In genomic region chr10:68828833-68829232, GRCh38 we compare ENCODE assay signal across 10 cellular contexts. TPM values are rescaled to one million over a fixed set of nuclear protein-coding genes. Genes with fewer than 3 reads are reported as not detected.
A peak's percentile ranks its signal among the peaks of the same experiment; 100 is the strongest.
DNase-seq lines count a peak whose midpoint lies in the region; TF ChIP-seq lines count a peak whose summit lies in the region.
"Had no signal": no experiment of that assay in that cellular context is flagged by ENCODE, and none has a peak within 500 bp of the region (broad histone marks: within the 10 kb centered on the region; RNA-seq: fewer than 3 reads in every experiment).

No MANE protein-coding gene starts in this region.

- H2AFZ ChIP-seq in OCI-LY7 (ENCODE audit: low read length), result peak overlapping the region; percentile 62; the same call in 1 of the 2 replicates

- H3K4me3 ChIP-seq in OCI-LY7 (ENCODE audit: low read depth, low read length, poor library complexity, severe bottlenecking) (peak overlapping the region; percentile 66), iPS-18a (ENCODE audit: low read length) (peak overlapping the region; percentile 54)

- no peak for DNase-seq in activated naive CD4-positive, alpha-beta T cell treated with anti-CD3 and anti-CD28 coated beads for 36 hours
- DNase-seq in activated naive CD4-positive, alpha-beta T cell treated with Interleukin-2 at 50 U/mL for 16 hours, result no peak
- DNase-seq in OCI-LY7 (ENCODE audit: low spot score) (no peak), NCI-H187 (lab: John Stamatoyannopoulos, UW) (no peak), hepatic stellate cell (ENCODE audit: low spot score) (no peak), cerebellar cortex (ENCODE audit: low spot score) (no peak)
- DNase-seq: colonic mucosa had no signal

- H3K27me3 Mint-ChIP-seq in activated naive CD4-positive, alpha-beta T cell treated with anti-CD3 and anti-CD28 coated beads for 36 hours (ENCODE audit: low read depth), result peaks cover 2% of the 10 kb centered on the region

- H3K79me2 ChIP-seq in OCI-LY7 (ENCODE audit: insufficient read depth, low read depth, low read length), result no peaks in the 10 kb centered on the region

- no peaks in the 10 kb centered on the region for H3K9me3 ChIP-seq in OCI-LY7 (ENCODE audit: low read length)
- no peaks in the 10 kb centered on the region for H3K9me3 ChIP-seq in iPS-18a (ENCODE audit: control insufficient read depth, low read depth, low read length)
- H3K9me3 ChIP-seq: colonic mucosa had no signal

- H3K4me1 ChIP-seq in OCI-LY7 (ENCODE audit: insufficient read depth, low read length, poor library complexity, severe bottlenecking) (peaks cover 9% of the 10 kb centered on the region), iPS-18a (ENCODE audit: control insufficient read depth, low read depth, low read length) (peaks cover 4% of the 10 kb centered on the region)
- H3K4me1 ChIP-seq: colonic mucosa had no signal

- H4K20me1 ChIP-seq in OCI-LY7 (ENCODE audit: insufficient read depth, low read length), result no peaks in the 10 kb centered on the region

- POLR2A ChIA-PET in OCI-LY7 (lab: Charles Lee), result interaction anchor here (0.6 kb wide), 1 partner anchor 16 kb away, joined by 3 read pairs; no protein-coding TSS in a partner anchor

- BruUV-seq in OCI-LY7 (replicated peaks; lab: Mats Ljungman, UMichigan), result TSS peak; percentile 65

- H3K9me3 Mint-ChIP-seq in activated naive CD4-positive, alpha-beta T cell treated with anti-CD3 and anti-CD28 coated beads for 36 hours, result no peaks in the 10 kb centered on the region

- no peak overlapping the region for H3K27ac ChIP-seq in OCI-LY7 (ENCODE audit: low read depth, low read length, poor library complexity, severe bottlenecking)
- H3K27ac ChIP-seq in iPS-18a (ENCODE audit: low read length), result no peak overlapping the region
- H3K27ac ChIP-seq in temporal lobe (ENCODE audit: low read depth, low read length), result peak overlapping the region; percentile 13
- H3K27ac ChIP-seq: colonic mucosa had no signal

- no peak overlapping the region for H3K9ac ChIP-seq in iPS-18a (ENCODE audit: low read length)

- peak overlapping the region; percentile 69 for H3K4me2 ChIP-seq in OCI-LY7 (ENCODE audit: low read length)

- no peaks in the 10 kb centered on the region for H3K9me2 ChIP-seq in OCI-LY7 (ENCODE audit: insufficient read depth, low read length)

- H3K27ac Mint-ChIP-seq in activated naive CD4-positive, alpha-beta T cell treated with anti-CD3 and anti-CD28 coated beads for 36 hours, result no peak overlapping the region

- H3K36me3 ChIP-seq in OCI-LY7 (ENCODE audit: insufficient read depth, low read length) (no peaks in the 10 kb centered on the region), iPS-18a (ENCODE audit: control insufficient read depth, low read depth, low read length) (no peaks in the 10 kb centered on the region)
- H3K36me3 ChIP-seq: colonic mucosa had no signal

- peaks cover 25% of the 10 kb centered on the region for H3K27me3 ChIP-seq in iPS-18a (ENCODE audit: control insufficient read depth, insufficient read depth, low read length)
- H3K27me3 ChIP-seq: colonic mucosa had no signal

- H3K36me3 Mint-ChIP-seq in activated naive CD4-positive, alpha-beta T cell treated with anti-CD3 and anti-CD28 coated beads for 36 hours (ENCODE audit: low read depth), result no peaks in the 10 kb centered on the region

- CTCF ChIA-PET in activated naive CD4-positive, alpha-beta T cell treated with anti-CD3 and anti-CD28 coated beads for 36 hours (lab: Charles Lee), result interaction anchor here (1.1 kb wide), 1 partner anchor 69 kb away, joined by 3 read pairs; no protein-coding TSS in a partner anchor
- CTCF ChIA-PET in OCI-LY7 (lab: Charles Lee; ENCODE audit: unreplicated experiment), result interaction anchor here (1.2 kb wide), 1 partner anchor 278 kb away, joined by 3 read pairs; no protein-coding TSS in a partner anchor

- H3K4me1 Mint-ChIP-seq in activated naive CD4-positive, alpha-beta T cell treated with anti-CD3 and anti-CD28 coated beads for 36 hours (ENCODE audit: low read depth), result peaks cover 13% of the 10 kb centered on the region

- TF ChIP-seq CTCF in OCI-LY7 (conservative IDR thresholded peaks at IDR 0.05; ENCODE audit: low read length), result no peak

- peak overlapping the region; percentile 49 for H3K4me3 Mint-ChIP-seq in activated naive CD4-positive, alpha-beta T cell treated with anti-CD3 and anti-CD28 coated beads for 36 hours

- intact Hi-C loops in activated naive CD4-positive, alpha-beta T cell treated with anti-CD3 and anti-CD28 coated beads for 36 hours (cut with micrococcal nuclease), result loop anchor here (5.0 to 10.0 kb wide), 4 partner anchors 107 to 296 kb away; partner anchors contain the start of genes CCAR1 and VPS26A
- intact Hi-C loops in OCI-LY7 (cut with micrococcal nuclease; ENCODE audit: unreplicated experiment), result loop anchor here (5.0 to 10.0 kb wide), 2 partner anchors 274 to 302 kb away; partner anchors contain the start of gene SLC25A16

RNA-seq across cellular contexts. Expression of gene STOX1, which starts 1.5 kb away (rescaled TPM):
- total RNA-seq in activated naive CD4-positive, alpha-beta T cell treated with anti-CD3 and anti-CD28 coated beads for 36 hours, result under 1 TPM; 0.38 to 0.42 TPM
- total RNA-seq in OCI-LY7 (2014; rRNA removed; shearing (Covaris generic)), result 2.8 and 3.6 TPM in 2 replicates
- total RNA-seq in OCI-LY7 (2022) (2.5 and 2.6 TPM in 2 replicates), temporal lobe (6.4 TPM)
- total RNA-seq: smooth muscle cell had no signal
